In the genomic region with DNA sequence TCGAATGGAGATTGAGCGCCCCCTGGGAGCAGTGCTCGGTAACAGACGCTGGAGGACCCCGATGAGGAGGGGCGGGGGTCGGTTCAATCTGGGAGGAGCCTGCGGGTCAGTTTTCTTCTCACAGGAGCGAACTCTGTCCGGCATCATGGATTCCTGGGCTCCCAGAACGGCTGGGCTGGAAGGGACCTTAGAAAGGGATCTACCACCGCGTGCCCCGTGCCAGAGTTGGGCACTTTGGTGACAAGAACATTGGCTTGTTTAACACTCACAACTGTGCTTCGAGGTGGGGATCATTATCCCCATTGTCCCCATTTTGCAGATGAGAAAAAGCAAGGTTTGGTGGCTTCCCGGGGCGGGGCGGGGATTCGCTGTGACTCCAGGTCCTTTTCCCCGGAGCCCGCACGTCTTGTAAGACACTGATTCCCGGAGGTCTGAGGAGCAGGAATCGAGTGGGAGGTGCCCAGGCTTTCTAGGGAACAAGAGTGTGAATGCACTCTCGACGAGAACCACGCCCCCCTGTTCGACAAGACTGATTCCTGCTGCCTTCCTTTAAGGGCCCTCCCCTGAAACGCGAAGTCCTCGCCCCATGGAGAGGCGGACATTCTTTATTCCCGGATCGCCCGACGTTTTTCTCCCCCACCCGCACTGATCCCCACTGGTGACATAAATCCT, we compare ENCODE assay signal across 8 cellular contexts. TPM values are rescaled to one million over a fixed set of nuclear protein-coding genes. Genes with fewer than 3 reads are reported as not detected.
A peak's percentile ranks its signal among the peaks of the same experiment; 100 is the strongest.
DNase-seq lines count a peak whose midpoint lies in the region; ATAC-seq and TF ChIP-seq lines count a peak whose summit lies in the region.

No MANE protein-coding gene starts in this region.

- DNase-seq in RPMI7951 (ENCODE audit: low read depth) (peak; percentile 79), fibroblast of pulmonary artery (ENCODE audit: low read depth) (peak; percentile 92)
- DNase-seq in activated effector memory CD4-positive, alpha-beta T cell treated with Interleukin-2 at 50 U/mL for 16 hours = peak; percentile 78
- peak; percentile 71 to 89 (median 83) for DNase-seq in stimulated activated naive CD4-positive, alpha-beta T cell (lab: John Stamatoyannopoulos, UW)

- no peaks in the 10 kb centered on the region for H3K9me3 Mint-ChIP-seq in nephron

- ATAC-seq in HG02763 (IDR thresholded peaks at IDR 0.05; ENCODE audit: unreplicated experiment) = no peak

- H3K4me3 Mint-ChIP-seq in nephron = peak overlapping the region; percentile 95 to 97 (median 97)

- peaks cover 19% of the 10 kb centered on the region for H3K4me1 Mint-ChIP-seq in nephron

- TF ChIP-seq CTCF in GM12875 (IDR thresholded peaks at IDR 0.05; ENCODE audit: borderline replicate concordance, insufficient read depth, low read depth, low read length) (peak; percentile 90), LNCAP (IDR thresholded peaks at IDR 0.05) (peak; percentile 85), fibroblast of pulmonary artery (IDR thresholded peaks at IDR 0.05; ENCODE audit: low read length, missing control alignments) (peak; percentile 92), nephron (IDR thresholded peaks at IDR 0.05; ENCODE audit: unreplicated experiment in 3 of 3) (peak in 2 of 3 experiments; percentile 92 to 93)

- H3K36me3 Mint-ChIP-seq in nephron (ENCODE audit: low read depth) = peaks cover 4% of the 10 kb centered on the region

- H3K4me3 ChIP-seq in GM12875 (ENCODE audit: low read depth, low read length) (peak overlapping the region; percentile 49), fibroblast of pulmonary artery (replicated peaks; ENCODE audit: low read depth, low read length) (peak overlapping the region; percentile 60)

- peaks cover 4% of the 10 kb centered on the region for H3K27me3 Mint-ChIP-seq in nephron (ENCODE audit: low read depth)

- H3K27ac Mint-ChIP-seq in nephron = peak overlapping the region; percentile 99 to 100 (median 100)

RNA-seq across cellular contexts. Expression of a gene that starts 1.5 kb away (rescaled TPM):
- 3.7 and 8.1 TPM in 2 replicates for total RNA-seq in RPMI7951 (2014; rRNA removed; shearing (Covaris generic))

RNA-seq across cellular contexts. Expression of a gene that starts 25.5 kb away (rescaled TPM):
- 0.24 and 0.39 TPM in 2 replicates for total RNA-seq in RPMI7951 (2014; rRNA removed; shearing (Covaris generic))

RNA-seq across cellular contexts. Expression of a gene that starts 27.0 kb away (rescaled TPM):
- total RNA-seq in RPMI7951 (2014; rRNA removed; shearing (Covaris generic)) = 28.5 and 41.6 TPM in 2 replicates

RNA-seq across cellular contexts. Expression of a gene that starts 28.0 kb away (rescaled TPM):
- 40.5 and 42.2 TPM in 2 replicates for total RNA-seq in RPMI7951 (2014; rRNA removed; shearing (Covaris generic))

RNA-seq across cellular contexts. Expression of a gene that starts 35.7 kb away (rescaled TPM):
- 1.1 and 1.2 TPM in 2 replicates for total RNA-seq in RPMI7951 (2014; rRNA removed; shearing (Covaris generic))
